In the genomic region with DNA sequence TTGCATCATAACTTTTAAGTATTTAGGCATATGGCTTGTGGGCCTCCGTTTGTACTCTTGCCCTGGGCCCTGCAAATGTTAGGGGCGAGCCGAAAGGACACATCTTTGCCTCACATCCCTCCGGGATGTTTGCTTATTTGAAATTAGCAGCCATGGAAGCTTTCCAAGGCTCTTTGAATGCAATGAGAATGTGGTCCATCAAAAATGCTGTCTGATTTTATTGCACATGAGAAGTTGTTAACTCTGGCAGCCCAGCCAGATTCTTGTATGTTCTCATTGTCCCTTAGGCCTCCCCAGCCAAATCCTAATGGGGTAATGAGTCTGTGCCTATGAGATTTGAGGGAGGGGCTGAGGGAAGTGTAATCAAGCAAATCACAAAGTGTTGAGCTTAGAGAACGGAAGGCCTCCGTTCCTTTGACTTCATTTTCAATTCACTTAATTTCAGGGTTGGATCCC, we compare ENCODE assay signal across 13 cellular contexts.
DNase-seq lines count a peak whose midpoint lies in the region; TF ChIP-seq lines count a peak whose summit lies in the region.
"Had no signal": no experiment of that assay in that cellular context is flagged by ENCODE, and none has a peak within 500 bp of the region (broad histone marks: within the 10 kb centered on the region; RNA-seq: fewer than 3 reads in every experiment).

No MANE protein-coding gene starts in this region.

- peak; percentile 42 for DNase-seq in HFFc6
- peak; percentile 76 for DNase-seq in choroid plexus epithelial cell (ENCODE audit: low read depth)
- DNase-seq in mesothelial cell of epicardium (ENCODE audit: low spot score in 2 of 2, unreplicated experiment in 2 of 2): no peak
- DNase-seq in cerebellar cortex (ENCODE audit: low spot score): no peak
- no peak for DNase-seq in SK-N-SH
- no peak for DNase-seq in RKO (ENCODE audit: low spot score)
- DNase-seq in AG08396 (ENCODE audit: low spot score): no peak
- DNase-seq: activated CD4-positive, CD25-positive, alpha-beta regulatory T cell treated with anti-CD3 and anti-CD28 coated beads, Interleukin-2, amount 50 U/mL, for 72 hours; CD4-positive, alpha-beta memory T cell; NCI-H2171; SIG-M5 had no signal

- no peaks in the 10 kb centered on the region for H3K9me3 ChIP-seq in SK-N-SH

- 91% methylated on average over 6 of the region's 6 CpGs for WGBS in SK-N-SH (ENCODE audit: low lambda C conversion rate)

- H3K4me3 ChIP-seq in choroid plexus epithelial cell (ENCODE audit: low read depth, low read length) (no peak overlapping the region), SK-N-SH (ENCODE audit: low read depth in 2 of 2, low read length in 1 of 2) (no peak overlapping the region)

- no peak overlapping the region for H3K4me2 ChIP-seq in SK-N-SH

- no peak for TF ChIP-seq EP300 in SK-N-SH (IDR thresholded peaks at IDR 0.05; ENCODE audit: borderline replicate concordance in 1 of 2, low read depth in 1 of 2, low read length in 1 of 2)

- H3K9ac ChIP-seq in SK-N-SH: no peak overlapping the region
- H3K9ac ChIP-seq: parathyroid adenoma had no signal

- TF ChIP-seq RAD21 in SK-N-SH (IDR thresholded peaks at IDR 0.05; ENCODE audit: low read length): no peak

- H3K9me2 ChIP-seq in SK-N-SH: no peaks in the 10 kb centered on the region

- H3K4me1 ChIP-seq in SK-N-SH (ENCODE audit: control insufficient read depth in 1 of 2, insufficient read depth in 2 of 2, low read depth in 1 of 2, low read length in 1 of 2): peaks cover 0 to 2% of the 10 kb centered on the region in 2 experiments; a peak in 1 of 4 replicates

- H4K20me1 ChIP-seq in SK-N-SH (ENCODE audit: insufficient read depth): no peaks in the 10 kb centered on the region

- peaks cover under 1% of the 10 kb centered on the region for H3K27me3 Mint-ChIP-seq in HFFc6 (ENCODE audit: insufficient read depth)
- H3K27me3 Mint-ChIP-seq in mesothelial cell of epicardium (ENCODE audit: low read depth): no peaks in the 10 kb centered on the region
- H3K27me3 Mint-ChIP-seq: CD4-positive, alpha-beta memory T cell had no signal

- CTCF ChIA-PET in SK-N-SH (lab: Yijun Ruan, JAX): no interaction called here

- H3K4me3 Mint-ChIP-seq in HFFc6: no peak overlapping the region
- H3K4me3 Mint-ChIP-seq in mesothelial cell of epicardium: no peak overlapping the region
- H3K4me3 Mint-ChIP-seq: CD4-positive, alpha-beta memory T cell had no signal

- H3K79me2 ChIP-seq in SK-N-SH (ENCODE audit: insufficient read depth): no peaks in the 10 kb centered on the region
- H3K79me2 ChIP-seq: parathyroid adenoma had no signal

- H3K36me3 ChIP-seq in SK-N-SH (replicated peaks in 1 of 2; ENCODE audit: control insufficient read depth in 1 of 2, insufficient read depth in 2 of 2, low read length in 1 of 2): no peaks in the 10 kb centered on the region

- H2AFZ ChIP-seq in SK-N-SH (ENCODE audit: low read depth): no peak overlapping the region; the same call in 1 of the 2 replicates

- POLR2A ChIA-PET in SK-N-SH (lab: Yijun Ruan, JAX): no interaction called here

- H3F3A ChIP-seq in SK-N-SH (replicated peaks; ENCODE audit: insufficient read depth): no peaks in the 10 kb centered on the region

- no peaks in the 10 kb centered on the region for H3K27me3 ChIP-seq in SK-N-SH (ENCODE audit: insufficient read depth)

- H3K36me3 Mint-ChIP-seq in HFFc6 (ENCODE audit: low read depth): no peaks in the 10 kb centered on the region
- H3K36me3 Mint-ChIP-seq in mesothelial cell of epicardium: no peaks in the 10 kb centered on the region
- H3K36me3 Mint-ChIP-seq: CD4-positive, alpha-beta memory T cell had no signal

- TF ChIP-seq CTCF in 22Rv1 (IDR thresholded peaks at IDR 0.05): no peak
- TF ChIP-seq CTCF in HFFc6 (IDR thresholded peaks at IDR 0.05): no peak
- TF ChIP-seq CTCF in choroid plexus epithelial cell (conservative IDR thresholded peaks at IDR 0.05; ENCODE audit: low read depth, low read length): no peak
- TF ChIP-seq CTCF in mesothelial cell of epicardium (IDR thresholded peaks at IDR 0.05; ENCODE audit: unreplicated experiment): no peak
- TF ChIP-seq CTCF in SK-N-SH (IDR thresholded peaks at IDR 0.05): no peak

- H3K4me1 Mint-ChIP-seq in HFFc6 (ENCODE audit: low read depth): peaks cover 19% of the 10 kb centered on the region
- peaks cover 58% of the 10 kb centered on the region for H3K4me1 Mint-ChIP-seq in mesothelial cell of epicardium

- H3K27ac Mint-ChIP-seq in HFFc6: no peak overlapping the region
- peak overlapping the region; percentile 66 for H3K27ac Mint-ChIP-seq in mesothelial cell of epicardium
- H3K27ac Mint-ChIP-seq: CD4-positive, alpha-beta memory T cell had no signal

- H3K9me3 Mint-ChIP-seq in HFFc6: no peaks in the 10 kb centered on the region
- H3K9me3 Mint-ChIP-seq in mesothelial cell of epicardium: peaks cover 5% of the 10 kb centered on the region
- H3K9me3 Mint-ChIP-seq: CD4-positive, alpha-beta memory T cell had no signal

- H3K27ac ChIP-seq in 22Rv1 (peak overlapping the region; percentile 32), SK-N-SH (ENCODE audit: low read depth in 2 of 2, low read length in 1 of 2) (no peak overlapping the region)

TF ChIP-seq in SK-N-SH, 30 proteins besides CTCF, POLR2A, EP300 and RAD21:
- TF ChIP-seq, protein P1, sequence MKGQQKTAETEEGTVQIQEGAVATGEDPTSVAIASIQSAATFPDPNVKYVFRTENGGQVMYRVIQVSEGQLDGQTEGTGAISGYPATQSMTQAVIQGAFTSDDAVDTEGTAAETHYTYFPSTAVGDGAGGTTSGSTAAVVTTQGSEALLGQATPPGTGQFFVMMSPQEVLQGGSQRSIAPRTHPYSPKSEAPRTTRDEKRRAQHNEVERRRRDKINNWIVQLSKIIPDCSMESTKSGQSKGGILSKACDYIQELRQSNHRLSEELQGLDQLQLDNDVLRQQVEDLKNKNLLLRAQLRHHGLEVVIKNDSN (IDR thresholded peaks at IDR 0.05; ENCODE audit: borderline replicate concordance, low read depth): no peak
- TF ChIP-seq, protein P2, sequence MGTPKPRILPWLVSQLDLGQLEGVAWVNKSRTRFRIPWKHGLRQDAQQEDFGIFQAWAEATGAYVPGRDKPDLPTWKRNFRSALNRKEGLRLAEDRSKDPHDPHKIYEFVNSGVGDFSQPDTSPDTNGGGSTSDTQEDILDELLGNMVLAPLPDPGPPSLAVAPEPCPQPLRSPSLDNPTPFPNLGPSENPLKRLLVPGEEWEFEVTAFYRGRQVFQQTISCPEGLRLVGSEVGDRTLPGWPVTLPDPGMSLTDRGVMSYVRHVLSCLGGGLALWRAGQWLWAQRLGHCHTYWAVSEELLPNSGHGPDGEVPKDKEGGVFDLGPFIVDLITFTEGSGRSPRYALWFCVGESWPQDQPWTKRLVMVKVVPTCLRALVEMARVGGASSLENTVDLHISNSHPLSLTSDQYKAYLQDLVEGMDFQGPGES (IDR thresholded peaks at IDR 0.05; ENCODE audit: low read depth, low read length): no peak
- no peak for TF ChIP-seq MXI1 (IDR thresholded peaks at IDR 0.05; ENCODE audit: low read depth, low read length)
- no peak for TF ChIP-seq FOXM1 (IDR thresholded peaks at IDR 0.05; ENCODE audit: low read depth)
- TF ChIP-seq CHD2 (IDR thresholded peaks at IDR 0.05; ENCODE audit: low read length, partially characterized antibody): no peak
- TF ChIP-seq, protein P3, sequence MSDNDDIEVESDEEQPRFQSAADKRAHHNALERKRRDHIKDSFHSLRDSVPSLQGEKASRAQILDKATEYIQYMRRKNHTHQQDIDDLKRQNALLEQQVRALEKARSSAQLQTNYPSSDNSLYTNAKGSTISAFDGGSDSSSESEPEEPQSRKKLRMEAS (IDR thresholded peaks at IDR 0.05; ENCODE audit: low read depth): no peak
- TF ChIP-seq, protein P4, sequence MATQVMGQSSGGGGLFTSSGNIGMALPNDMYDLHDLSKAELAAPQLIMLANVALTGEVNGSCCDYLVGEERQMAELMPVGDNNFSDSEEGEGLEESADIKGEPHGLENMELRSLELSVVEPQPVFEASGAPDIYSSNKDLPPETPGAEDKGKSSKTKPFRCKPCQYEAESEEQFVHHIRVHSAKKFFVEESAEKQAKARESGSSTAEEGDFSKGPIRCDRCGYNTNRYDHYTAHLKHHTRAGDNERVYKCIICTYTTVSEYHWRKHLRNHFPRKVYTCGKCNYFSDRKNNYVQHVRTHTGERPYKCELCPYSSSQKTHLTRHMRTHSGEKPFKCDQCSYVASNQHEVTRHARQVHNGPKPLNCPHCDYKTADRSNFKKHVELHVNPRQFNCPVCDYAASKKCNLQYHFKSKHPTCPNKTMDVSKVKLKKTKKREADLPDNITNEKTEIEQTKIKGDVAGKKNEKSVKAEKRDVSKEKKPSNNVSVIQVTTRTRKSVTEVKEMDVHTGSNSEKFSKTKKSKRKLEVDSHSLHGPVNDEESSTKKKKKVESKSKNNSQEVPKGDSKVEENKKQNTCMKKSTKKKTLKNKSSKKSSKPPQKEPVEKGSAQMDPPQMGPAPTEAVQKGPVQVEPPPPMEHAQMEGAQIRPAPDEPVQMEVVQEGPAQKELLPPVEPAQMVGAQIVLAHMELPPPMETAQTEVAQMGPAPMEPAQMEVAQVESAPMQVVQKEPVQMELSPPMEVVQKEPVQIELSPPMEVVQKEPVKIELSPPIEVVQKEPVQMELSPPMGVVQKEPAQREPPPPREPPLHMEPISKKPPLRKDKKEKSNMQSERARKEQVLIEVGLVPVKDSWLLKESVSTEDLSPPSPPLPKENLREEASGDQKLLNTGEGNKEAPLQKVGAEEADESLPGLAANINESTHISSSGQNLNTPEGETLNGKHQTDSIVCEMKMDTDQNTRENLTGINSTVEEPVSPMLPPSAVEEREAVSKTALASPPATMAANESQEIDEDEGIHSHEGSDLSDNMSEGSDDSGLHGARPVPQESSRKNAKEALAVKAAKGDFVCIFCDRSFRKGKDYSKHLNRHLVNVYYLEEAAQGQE (IDR thresholded peaks at IDR 0.05; ENCODE audit: low read depth, low read length): no peak
- TF ChIP-seq NFIC (IDR thresholded peaks at IDR 0.05; ENCODE audit: borderline replicate concordance): no peak
- no peak for TF ChIP-seq TCF12 (IDR thresholded peaks at IDR 0.05)
- TF ChIP-seq JUND (IDR thresholded peaks at IDR 0.05): no peak
- no peak for TF ChIP-seq GABPA (IDR thresholded peaks at IDR 0.05; ENCODE audit: low read depth)
- TF ChIP-seq FOXJ3 (CRISPR knock-in tag; IDR thresholded peaks at IDR 0.05): no peak
- TF ChIP-seq TAF1 (IDR thresholded peaks at IDR 0.05; ENCODE audit: borderline replicate concordance, low read depth, low read length): no peak
- TF ChIP-seq RXRA (IDR thresholded peaks at IDR 0.05; ENCODE audit: borderline replicate concordance, low read depth): no peak
- TF ChIP-seq YY1 (IDR thresholded peaks at IDR 0.05; ENCODE audit: low read depth): no peak

Comparison
In these comparisons a context has a peak if more than half of its experiments do, and no peak if none do; other contexts are left out.
1. DNase-seq: peak in HFFc6 (single experiment) and choroid plexus epithelial cell (single experiment); none in mesothelial cell of epicardium (0 of 2), cerebellar cortex (single experiment), SK-N-SH (single experiment), RKO (single experiment) and AG08396 (single experiment).